ENCODE assay signal across 16 cellular contexts in the genomic region with DNA sequence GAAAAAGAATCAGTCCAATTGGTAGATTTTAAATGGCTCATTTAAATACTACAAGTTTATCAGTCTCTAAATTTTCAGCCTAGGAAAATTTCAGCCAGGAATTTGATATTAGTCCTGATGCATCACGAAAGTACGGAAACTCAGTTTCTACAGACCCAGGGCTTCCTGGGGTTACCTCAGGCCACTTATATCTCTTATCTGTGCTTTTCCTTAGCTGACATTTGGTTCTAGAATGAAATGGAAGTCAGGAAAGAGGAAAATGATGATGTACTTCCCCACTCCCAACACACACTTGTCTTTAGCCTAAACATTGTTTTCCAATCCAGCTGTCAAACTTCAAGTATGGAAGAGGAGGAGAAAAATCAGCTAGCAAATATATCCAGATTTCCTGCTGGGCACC.
"Had no signal": no experiment of that assay in that cellular context is flagged by ENCODE, and none has a peak within 500 bp of the region (broad histone marks: within the 10 kb centered on the region; RNA-seq: fewer than 3 reads in every experiment).

No MANE protein-coding gene starts in this region.

- H3K9me3 Mint-ChIP-seq: activated naive CD8-positive, alpha-beta T cell treated with anti-CD3 and anti-CD28 coated beads, Interleukin-2, amount 50 U/mL, for 24 hours; activated T-helper 1 cell treated with anti-CD3 and anti-CD28 coated beads, Interleukin-12 subunit alpha, Interleukin-12 subunit beta, Interleukin-2, Interleukin-4 antibody, amounts not matched to agents 30 ng/mL and 10 ng/mL and 1 ng/mL, durations not matched to agents 14 hours and 24 hours and 36 hours; neural crest cell; stimulated activated memory B cell treated with anti-CD40 and anti-IgM and Interleukin-4, amounts not matched to agents 10 μg/mL and 1 μg/mL and 100 μg/mL, for 72 hours had no signal

- ATAC-seq: activated CD4-positive, alpha-beta T cell treated with anti-CD3 and anti-CD28 coated beads for 36 hours; activated CD8-positive, alpha-beta T cell treated with anti-CD3 and anti-CD28 coated beads, Interleukin-2, amount 10 ng/mL, durations not matched to agents 7 days and 5 days; activated naive CD8-positive, alpha-beta T cell treated with anti-CD3 and anti-CD28 coated beads, Interleukin-2, amount 50 U/mL, for 24 hours; stimulated activated memory B cell treated with anti-CD40 and anti-IgM and Interleukin-4, amounts not matched to agents 10 μg/mL and 1 μg/mL and 100 μg/mL, for 72 hours had no signal

- DNase-seq: activated CD4-positive, alpha-beta T cell treated with anti-CD3 and anti-CD28 coated beads for 36 hours; activated CD8-positive, alpha-beta T cell treated with anti-CD3 and anti-CD28 coated beads, Interleukin-2, amount 10 ng/mL, durations not matched to agents 7 days and 5 days; activated naive CD4-positive, alpha-beta T cell treated with Interleukin-2 at 50 U/mL for 16 hours; activated naive CD8-positive, alpha-beta T cell treated with anti-CD3 and anti-CD28 coated beads, Interleukin-2, amount 50 U/mL, for 24 hours; effector CD4-positive, alpha-beta T cell; hippocampal formation; mesenchymal stem cell; ovary; retina; stimulated activated CD4-positive, alpha-beta T cell treated with anti-CD3 and anti-CD28 coated beads, Interleukin-1b, Interleukin-23, amount 100 ng/mL, for 48 hours; T-helper 1 cell had no signal

- H3K9me3 ChIP-seq: ovary had no signal

- H3K27me3 Mint-ChIP-seq: activated naive CD8-positive, alpha-beta T cell treated with anti-CD3 and anti-CD28 coated beads, Interleukin-2, amount 50 U/mL, for 24 hours; stimulated activated memory B cell treated with anti-CD40 and anti-IgM and Interleukin-4, amounts not matched to agents 10 μg/mL and 1 μg/mL and 100 μg/mL, for 72 hours had no signal

- H3K27ac ChIP-seq: cardiac muscle cell, ovary, VCaP had no signal

- H3K36me3 Mint-ChIP-seq: stimulated activated memory B cell treated with anti-CD40 and anti-IgM and Interleukin-4, amounts not matched to agents 10 μg/mL and 1 μg/mL and 100 μg/mL, for 72 hours had no signal

- H3K4me3 Mint-ChIP-seq: activated CD4-positive, alpha-beta T cell treated with anti-CD3 and anti-CD28 coated beads for 36 hours; activated CD8-positive, alpha-beta T cell treated with anti-CD3 and anti-CD28 coated beads, Interleukin-2, amount 10 ng/mL, durations not matched to agents 7 days and 5 days; activated naive CD8-positive, alpha-beta T cell treated with anti-CD3 and anti-CD28 coated beads, Interleukin-2, amount 50 U/mL, for 24 hours; activated T-helper 1 cell treated with anti-CD3 and anti-CD28 coated beads, Interleukin-12 subunit alpha, Interleukin-12 subunit beta, Interleukin-2, Interleukin-4 antibody, amounts not matched to agents 30 ng/mL and 10 ng/mL and 1 ng/mL, durations not matched to agents 14 hours and 24 hours and 36 hours; neural crest cell; stimulated activated memory B cell treated with anti-CD40 and anti-IgM and Interleukin-4, amounts not matched to agents 10 μg/mL and 1 μg/mL and 100 μg/mL, for 72 hours had no signal

- H3K36me3 ChIP-seq: cardiac muscle cell, ovary had no signal

- H3K27ac Mint-ChIP-seq: activated CD4-positive, alpha-beta T cell treated with anti-CD3 and anti-CD28 coated beads for 36 hours; activated CD8-positive, alpha-beta T cell treated with anti-CD3 and anti-CD28 coated beads, Interleukin-2, amount 10 ng/mL, durations not matched to agents 7 days and 5 days; activated naive CD8-positive, alpha-beta T cell treated with anti-CD3 and anti-CD28 coated beads, Interleukin-2, amount 50 U/mL, for 24 hours; activated T-helper 1 cell treated with anti-CD3 and anti-CD28 coated beads, Interleukin-12 subunit alpha, Interleukin-12 subunit beta, Interleukin-2, Interleukin-4 antibody, amounts not matched to agents 30 ng/mL and 10 ng/mL and 1 ng/mL, durations not matched to agents 14 hours and 24 hours and 36 hours; stimulated activated memory B cell treated with anti-CD40 and anti-IgM and Interleukin-4, amounts not matched to agents 10 μg/mL and 1 μg/mL and 100 μg/mL, for 72 hours had no signal

- H3K4me3 ChIP-seq: cardiac muscle cell, ovary had no signal

- H3K4me1 Mint-ChIP-seq: neural crest cell; stimulated activated memory B cell treated with anti-CD40 and anti-IgM and Interleukin-4, amounts not matched to agents 10 μg/mL and 1 μg/mL and 100 μg/mL, for 72 hours had no signal

- H3K27me3 ChIP-seq: cardiac muscle cell, ovary had no signal
